In the genomic region with DNA sequence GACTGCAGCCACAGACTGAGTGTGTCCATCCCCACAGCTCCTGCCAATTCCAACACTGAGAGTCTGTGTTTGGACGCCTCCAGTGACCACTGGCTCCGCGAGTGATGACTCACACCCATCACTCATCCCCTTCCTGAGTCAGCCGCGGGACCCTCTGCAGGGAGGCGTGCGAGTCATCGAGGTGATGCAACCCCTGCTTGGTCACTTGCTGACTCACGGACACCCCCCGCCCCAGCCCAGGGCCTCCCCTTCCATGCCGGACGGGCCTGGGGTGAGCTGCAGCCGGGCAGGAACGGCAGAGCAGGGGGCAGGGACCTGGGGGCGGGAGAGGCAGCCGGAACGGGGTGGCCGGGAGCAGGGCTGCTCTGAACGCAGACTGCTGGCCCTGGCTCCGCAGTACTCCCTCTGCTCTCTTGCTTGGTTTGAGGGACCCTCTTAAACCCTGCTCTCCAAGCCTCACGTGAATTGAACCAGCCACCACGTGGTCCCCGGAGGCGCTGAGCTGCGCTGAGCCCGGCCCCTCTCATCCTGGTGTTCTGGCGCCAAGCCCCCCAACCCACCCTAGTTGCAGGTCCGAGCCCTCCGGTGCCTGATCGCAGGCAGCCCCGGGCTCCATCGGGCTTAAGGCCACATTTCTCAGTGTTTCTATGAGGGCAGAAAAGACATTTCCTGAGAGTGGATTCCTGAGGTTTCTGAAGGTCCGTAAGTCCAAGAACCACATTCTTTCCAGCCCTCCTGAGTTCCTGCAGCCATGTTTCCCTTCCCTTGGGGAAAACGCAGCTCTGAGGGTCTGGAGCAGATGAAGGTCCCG, we compare ENCODE assay signal across 8 cellular contexts. TPM values are rescaled to one million over a fixed set of nuclear protein-coding genes. Genes with fewer than 3 reads are reported as not detected.
A peak's percentile ranks its signal among the peaks of the same experiment; 100 is the strongest.
DNase-seq lines count a peak whose midpoint lies in the region; ATAC-seq and TF ChIP-seq lines count a peak whose summit lies in the region.

No MANE protein-coding gene starts in this region.

- H3K79me2 ChIP-seq in hepatocyte: no peaks in the 10 kb centered on the region

- 56% methylated on average over 19 of the region's 35 CpGs for WGBS in hepatocyte (ENCODE audit: low lambda C conversion rate, missing lambda C conversion rate)

- H3K4me3 ChIP-seq in hepatocyte (no peak overlapping the region), skeletal muscle satellite cell (ENCODE audit: low read length) (peak overlapping the region; percentile 49)

- H3K9ac ChIP-seq in skeletal muscle satellite cell (ENCODE audit: low read depth, low read length): peak overlapping the region; percentile 65

- H3K36me3 ChIP-seq in hepatocyte (replicated peaks; ENCODE audit: insufficient read depth, low read depth): no peaks in the 10 kb centered on the region
- H3K36me3 ChIP-seq in skeletal muscle satellite cell (ENCODE audit: insufficient read depth, low read length): no peaks in the 10 kb centered on the region

- ATAC-seq in HG03135 (IDR thresholded peaks at IDR 0.05; ENCODE audit: unreplicated experiment) (no peak), GM18519 (IDR thresholded peaks at IDR 0.05; ENCODE audit: low FRiP score, unreplicated experiment) (no peak)

- H4K20me1 ChIP-seq in hepatocyte (ENCODE audit: insufficient read depth, poor library complexity, severe bottlenecking): no peaks in the 10 kb centered on the region

- peak; percentile 52 to 58 for DNase-seq in AML-193 (lab: John Stamatoyannopoulos, UW)
- peak; percentile 84 for DNase-seq in HuH-7 (ENCODE audit: low spot score)
- DNase-seq in anterior cingulate cortex (lab: John Stamatoyannopoulos, UW): peak in 44 of 58 donors; percentile 18 to 93 (median 54)
- peak; percentile 96 for DNase-seq in hepatocyte (ENCODE audit: low spot score)
- no peak for DNase-seq in DMS79 (lab: John Stamatoyannopoulos, UW)

- H3K27ac ChIP-seq in hepatocyte: peak overlapping the region; percentile 89

- peak overlapping the region; percentile 64 for H3K4me2 ChIP-seq in hepatocyte
- peak overlapping the region; percentile 71 for H3K4me2 ChIP-seq in skeletal muscle satellite cell (ENCODE audit: low read length)

- H3K9me2 ChIP-seq in hepatocyte (replicated peaks; ENCODE audit: insufficient read depth): no peaks in the 10 kb centered on the region

- peak overlapping the region; percentile 31 for H2AFZ ChIP-seq in hepatocyte

- H3K27me3 ChIP-seq in hepatocyte (no peaks in the 10 kb centered on the region), skeletal muscle satellite cell (ENCODE audit: control insufficient read depth, insufficient read depth, low read length) (peaks cover 8% of the 10 kb centered on the region)

- H3K4me1 ChIP-seq in hepatocyte (ENCODE audit: insufficient read depth) (peaks cover 41% of the 10 kb centered on the region), skeletal muscle satellite cell (ENCODE audit: control insufficient read depth, insufficient read depth, low read length) (peaks cover 77% of the 10 kb centered on the region)

- H3K9me3 ChIP-seq in hepatocyte (ENCODE audit: low read depth): no peaks in the 10 kb centered on the region
- no peaks in the 10 kb centered on the region for H3K9me3 ChIP-seq in skeletal muscle satellite cell (replicated peaks; ENCODE audit: low read length)

- TF ChIP-seq CTCF in hepatocyte (IDR thresholded peaks at IDR 0.05; ENCODE audit: poor library complexity): no peak

RNA-seq across cellular contexts. Expression of gene FGFRL1, which starts 32.4 kb away (rescaled TPM):
- 23.1 and 28.1 TPM in 2 replicates for total RNA-seq in hepatocyte
- 27.8 and 34.0 TPM in 2 replicates for polyA plus RNA-seq in hepatocyte
- 14.2 and 19.9 TPM in 2 replicates for total RNA-seq in skeletal muscle satellite cell (2012; rRNA removed)

RNA-seq across cellular contexts. Expression of gene SLC26A1, which starts 50.7 kb away (rescaled TPM):
- 11.9 and 12.6 TPM in 2 replicates for total RNA-seq in hepatocyte
- polyA plus RNA-seq in hepatocyte: 9.0 and 9.1 TPM in 2 replicates
- total RNA-seq in skeletal muscle satellite cell (2012; rRNA removed): under 0.01 and 0.22 TPM in 2 replicates

RNA-seq across cellular contexts. Expression of gene IDUA, which starts 57.0 kb away (rescaled TPM):
- 13.1 and 15.5 TPM in 2 replicates for total RNA-seq in hepatocyte
- 82.6 and 103 TPM in 2 replicates for polyA plus RNA-seq in hepatocyte
- total RNA-seq in skeletal muscle satellite cell (2012; rRNA removed): 11.7 and 15.5 TPM in 2 replicates
